Comparison of ENCODE assay signal across 1 cellular context in the genomic region with DNA sequence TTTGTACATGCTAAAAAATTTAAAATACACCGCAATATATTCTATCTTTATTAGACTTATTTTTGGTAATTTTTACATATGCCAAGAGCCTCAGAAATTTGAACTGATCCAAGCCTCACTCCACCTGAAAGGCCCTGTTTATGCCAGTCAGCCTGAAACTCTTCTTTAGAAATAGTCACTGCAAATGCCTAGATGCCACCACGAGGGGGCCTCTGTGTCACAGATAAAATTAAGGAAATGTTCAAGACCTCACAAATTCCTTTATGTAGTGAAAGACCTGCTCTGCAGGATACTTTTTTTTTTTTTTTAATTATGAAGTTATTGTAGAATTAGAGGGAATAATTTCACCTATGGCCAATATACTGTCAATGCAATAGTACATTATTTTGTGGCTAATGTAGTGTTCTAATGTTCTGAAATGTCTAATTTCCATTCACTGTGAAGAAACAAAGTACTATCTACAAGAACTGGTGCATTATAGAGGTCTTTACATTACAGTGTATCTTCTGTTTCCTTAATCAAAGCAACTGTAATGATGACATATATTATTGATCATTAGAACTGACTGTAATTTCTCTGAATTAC.
A peak's percentile ranks its signal among the peaks of the same experiment; 100 is the strongest.
TF ChIP-seq lines count a peak whose summit lies in the region.

No MANE protein-coding gene starts in this region.

TF ChIP-seq in GM12878, 131 proteins besides CTCF, POLR2A, EP300 and RAD21 (continued from another document):
- TF ChIP-seq, protein P1, sequence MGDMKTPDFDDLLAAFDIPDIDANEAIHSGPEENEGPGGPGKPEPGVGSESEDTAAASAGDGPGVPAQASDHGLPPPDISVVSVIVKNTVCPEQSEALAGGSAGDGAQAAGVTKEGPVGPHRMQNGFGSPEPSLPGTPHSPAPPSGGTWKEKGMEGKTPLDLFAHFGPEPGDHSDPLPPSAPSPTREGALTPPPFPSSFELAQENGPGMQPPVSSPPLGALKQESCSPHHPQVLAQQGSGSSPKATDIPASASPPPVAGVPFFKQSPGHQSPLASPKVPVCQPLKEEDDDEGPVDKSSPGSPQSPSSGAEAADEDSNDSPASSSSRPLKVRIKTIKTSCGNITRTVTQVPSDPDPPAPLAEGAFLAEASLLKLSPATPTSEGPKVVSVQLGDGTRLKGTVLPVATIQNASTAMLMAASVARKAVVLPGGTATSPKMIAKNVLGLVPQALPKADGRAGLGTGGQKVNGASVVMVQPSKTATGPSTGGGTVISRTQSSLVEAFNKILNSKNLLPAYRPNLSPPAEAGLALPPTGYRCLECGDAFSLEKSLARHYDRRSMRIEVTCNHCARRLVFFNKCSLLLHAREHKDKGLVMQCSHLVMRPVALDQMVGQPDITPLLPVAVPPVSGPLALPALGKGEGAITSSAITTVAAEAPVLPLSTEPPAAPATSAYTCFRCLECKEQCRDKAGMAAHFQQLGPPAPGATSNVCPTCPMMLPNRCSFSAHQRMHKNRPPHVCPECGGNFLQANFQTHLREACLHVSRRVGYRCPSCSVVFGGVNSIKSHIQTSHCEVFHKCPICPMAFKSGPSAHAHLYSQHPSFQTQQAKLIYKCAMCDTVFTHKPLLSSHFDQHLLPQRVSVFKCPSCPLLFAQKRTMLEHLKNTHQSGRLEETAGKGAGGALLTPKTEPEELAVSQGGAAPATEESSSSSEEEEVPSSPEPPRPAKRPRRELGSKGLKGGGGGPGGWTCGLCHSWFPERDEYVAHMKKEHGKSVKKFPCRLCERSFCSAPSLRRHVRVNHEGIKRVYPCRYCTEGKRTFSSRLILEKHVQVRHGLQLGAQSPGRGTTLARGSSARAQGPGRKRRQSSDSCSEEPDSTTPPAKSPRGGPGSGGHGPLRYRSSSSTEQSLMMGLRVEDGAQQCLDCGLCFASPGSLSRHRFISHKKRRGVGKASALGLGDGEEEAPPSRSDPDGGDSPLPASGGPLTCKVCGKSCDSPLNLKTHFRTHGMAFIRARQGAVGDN (IDR thresholded peaks at IDR 0.05) = no peak
- TF ChIP-seq YY1 (IDR thresholded peaks at IDR 0.05; ENCODE audit: low read depth, low read length) (0 out of 2 replicates have a peak, but pooled peaks have one; percentile 41), CBX5 (IDR thresholded peaks at IDR 0.05; ENCODE audit: low read depth) (no peak), POU2F2 (IDR thresholded peaks at IDR 0.05; ENCODE audit: borderline replicate concordance, low read depth, low read length) (0 out of 3 replicates have a peak, but pooled peaks have one; percentile 13), SMC3 (IDR thresholded peaks at IDR 0.05; ENCODE audit: borderline replicate concordance, low read length) (peak; percentile 92), TARDBP (IDR thresholded peaks at IDR 0.05; ENCODE audit: borderline replicate concordance) (no peak), JUNB (IDR thresholded peaks at IDR 0.05) (0 out of 2 replicates have a peak, but pooled peaks have one; percentile 33)
- TF ChIP-seq, protein P2, sequence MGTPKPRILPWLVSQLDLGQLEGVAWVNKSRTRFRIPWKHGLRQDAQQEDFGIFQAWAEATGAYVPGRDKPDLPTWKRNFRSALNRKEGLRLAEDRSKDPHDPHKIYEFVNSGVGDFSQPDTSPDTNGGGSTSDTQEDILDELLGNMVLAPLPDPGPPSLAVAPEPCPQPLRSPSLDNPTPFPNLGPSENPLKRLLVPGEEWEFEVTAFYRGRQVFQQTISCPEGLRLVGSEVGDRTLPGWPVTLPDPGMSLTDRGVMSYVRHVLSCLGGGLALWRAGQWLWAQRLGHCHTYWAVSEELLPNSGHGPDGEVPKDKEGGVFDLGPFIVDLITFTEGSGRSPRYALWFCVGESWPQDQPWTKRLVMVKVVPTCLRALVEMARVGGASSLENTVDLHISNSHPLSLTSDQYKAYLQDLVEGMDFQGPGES (IDR thresholded peaks at IDR 0.05) = no peak
TF ChIP-seq in GM12878: peak in this region for 7.
